In the genomic region with DNA sequence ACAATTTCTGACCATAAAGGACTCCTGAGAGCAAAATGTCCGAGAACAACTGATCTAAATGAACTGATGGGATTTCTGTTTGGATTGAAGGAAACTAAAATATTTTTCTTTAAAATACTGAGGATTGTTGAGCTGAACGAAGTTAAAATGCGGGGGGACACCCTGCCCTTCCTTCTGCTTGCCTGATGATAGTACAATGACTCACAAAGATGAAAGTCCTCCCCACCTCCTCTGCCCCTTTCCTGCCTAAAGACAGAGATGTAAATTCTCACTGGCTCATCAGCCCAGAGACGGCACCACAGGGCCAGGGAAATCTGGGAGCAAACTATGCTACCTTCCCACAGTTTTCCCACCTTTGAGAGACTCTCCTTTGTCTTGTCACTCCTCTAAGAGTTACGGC, we compare ENCODE assay signal across 2 cellular contexts.
TF ChIP-seq lines count a peak whose summit lies in the region.

No MANE protein-coding gene starts in this region.

TF ChIP-seq in GM23338, 12 proteins besides CTCF, POLR2A, EP300 and RAD21 (continues in another document):
- TF ChIP-seq CREB1 (CRISPR knock-in tag; IDR thresholded peaks at IDR 0.05; ENCODE audit: low read depth): no peak
- TF ChIP-seq, protein P1, sequence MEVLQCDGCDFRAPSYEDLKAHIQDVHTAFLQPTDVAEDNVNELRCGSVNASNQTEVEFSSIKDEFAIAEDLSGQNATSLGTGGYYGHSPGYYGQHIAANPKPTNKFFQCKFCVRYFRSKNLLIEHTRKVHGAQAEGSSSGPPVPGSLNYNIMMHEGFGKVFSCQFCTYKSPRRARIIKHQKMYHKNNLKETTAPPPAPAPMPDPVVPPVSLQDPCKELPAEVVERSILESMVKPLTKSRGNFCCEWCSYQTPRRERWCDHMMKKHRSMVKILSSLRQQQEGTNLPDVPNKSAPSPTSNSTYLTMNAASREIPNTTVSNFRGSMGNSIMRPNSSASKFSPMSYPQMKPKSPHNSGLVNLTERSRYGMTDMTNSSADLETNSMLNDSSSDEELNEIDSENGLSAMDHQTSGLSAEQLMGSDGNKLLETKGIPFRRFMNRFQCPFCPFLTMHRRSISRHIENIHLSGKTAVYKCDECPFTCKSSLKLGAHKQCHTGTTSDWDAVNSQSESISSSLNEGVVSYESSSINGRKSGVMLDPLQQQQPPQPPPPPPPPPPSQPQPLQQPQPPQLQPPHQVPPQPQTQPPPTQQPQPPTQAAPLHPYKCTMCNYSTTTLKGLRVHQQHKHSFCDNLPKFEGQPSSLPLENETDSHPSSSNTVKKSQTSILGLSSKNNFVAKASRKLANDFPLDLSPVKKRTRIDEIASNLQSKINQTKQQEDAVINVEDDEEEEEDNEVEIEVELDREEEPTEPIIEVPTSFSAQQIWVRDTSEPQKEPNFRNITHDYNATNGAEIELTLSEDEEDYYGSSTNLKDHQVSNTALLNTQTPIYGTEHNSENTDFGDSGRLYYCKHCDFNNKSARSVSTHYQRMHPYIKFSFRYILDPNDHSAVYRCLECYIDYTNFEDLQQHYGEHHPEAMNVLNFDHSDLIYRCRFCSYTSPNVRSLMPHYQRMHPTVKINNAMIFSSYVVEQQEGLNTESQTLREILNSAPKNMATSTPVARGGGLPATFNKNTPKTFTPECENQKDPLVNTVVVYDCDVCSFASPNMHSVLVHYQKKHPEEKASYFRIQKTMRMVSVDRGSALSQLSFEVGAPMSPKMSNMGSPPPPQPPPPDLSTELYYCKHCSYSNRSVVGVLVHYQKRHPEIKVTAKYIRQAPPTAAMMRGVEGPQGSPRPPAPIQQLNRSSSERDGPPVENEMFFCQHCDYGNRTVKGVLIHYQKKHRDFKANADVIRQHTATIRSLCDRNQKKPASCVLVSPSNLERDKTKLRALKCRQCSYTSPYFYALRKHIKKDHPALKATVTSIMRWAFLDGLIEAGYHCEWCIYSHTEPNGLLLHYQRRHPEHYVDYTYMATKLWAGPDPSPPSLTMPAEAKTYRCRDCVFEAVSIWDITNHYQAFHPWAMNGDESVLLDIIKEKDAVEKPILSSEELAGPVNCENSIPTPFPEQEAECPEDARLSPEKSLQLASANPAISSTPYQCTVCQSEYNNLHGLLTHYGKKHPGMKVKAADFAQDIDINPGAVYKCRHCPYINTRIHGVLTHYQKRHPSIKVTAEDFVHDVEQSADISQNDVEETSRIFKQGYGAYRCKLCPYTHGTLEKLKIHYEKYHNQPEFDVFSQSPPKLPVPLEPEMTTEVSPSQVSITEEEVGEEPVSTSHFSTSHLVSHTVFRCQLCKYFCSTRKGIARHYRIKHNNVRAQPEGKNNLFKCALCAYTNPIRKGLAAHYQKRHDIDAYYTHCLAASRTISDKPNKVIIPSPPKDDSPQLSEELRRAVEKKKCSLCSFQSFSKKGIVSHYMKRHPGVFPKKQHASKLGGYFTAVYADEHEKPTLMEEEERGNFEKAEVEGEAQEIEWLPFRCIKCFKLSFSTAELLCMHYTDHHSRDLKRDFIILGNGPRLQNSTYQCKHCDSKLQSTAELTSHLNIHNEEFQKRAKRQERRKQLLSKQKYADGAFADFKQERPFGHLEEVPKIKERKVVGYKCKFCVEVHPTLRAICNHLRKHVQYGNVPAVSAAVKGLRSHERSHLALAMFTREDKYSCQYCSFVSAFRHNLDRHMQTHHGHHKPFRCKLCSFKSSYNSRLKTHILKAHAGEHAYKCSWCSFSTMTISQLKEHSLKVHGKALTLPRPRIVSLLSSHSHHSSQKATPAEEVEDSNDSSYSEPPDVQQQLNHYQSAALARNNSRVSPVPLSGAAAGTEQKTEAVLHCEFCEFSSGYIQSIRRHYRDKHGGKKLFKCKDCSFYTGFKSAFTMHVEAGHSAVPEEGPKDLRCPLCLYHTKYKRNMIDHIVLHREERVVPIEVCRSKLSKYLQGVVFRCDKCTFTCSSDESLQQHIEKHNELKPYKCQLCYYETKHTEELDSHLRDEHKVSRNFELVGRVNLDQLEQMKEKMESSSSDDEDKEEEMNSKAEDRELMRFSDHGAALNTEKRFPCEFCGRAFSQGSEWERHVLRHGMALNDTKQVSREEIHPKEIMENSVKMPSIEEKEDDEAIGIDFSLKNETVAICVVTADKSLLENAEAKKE (CRISPR knock-in tag; IDR thresholded peaks at IDR 0.05): no peak
- no peak for TF ChIP-seq STAT1 (IDR thresholded peaks at IDR 0.05; ENCODE audit: unreplicated experiment)
- no peak for TF ChIP-seq JUNB (IDR thresholded peaks at IDR 0.05; ENCODE audit: unreplicated experiment)
- TF ChIP-seq ZNF114 (CRISPR knock-in tag; IDR thresholded peaks at IDR 0.05): no peak
- no peak for TF ChIP-seq EZH2 (IDR thresholded peaks at IDR 0.05; ENCODE audit: low read depth, unreplicated experiment)
- no peak for TF ChIP-seq EZH2phosphoT487 (IDR thresholded peaks at IDR 0.05; ENCODE audit: unreplicated experiment)
- no peak for TF ChIP-seq NANOG (IDR thresholded peaks at IDR 0.05; ENCODE audit: borderline replicate concordance)
- no peak for TF ChIP-seq ZNF331 (CRISPR knock-in tag; IDR thresholded peaks at IDR 0.05; ENCODE audit: low read depth)
- TF ChIP-seq, protein P2, sequence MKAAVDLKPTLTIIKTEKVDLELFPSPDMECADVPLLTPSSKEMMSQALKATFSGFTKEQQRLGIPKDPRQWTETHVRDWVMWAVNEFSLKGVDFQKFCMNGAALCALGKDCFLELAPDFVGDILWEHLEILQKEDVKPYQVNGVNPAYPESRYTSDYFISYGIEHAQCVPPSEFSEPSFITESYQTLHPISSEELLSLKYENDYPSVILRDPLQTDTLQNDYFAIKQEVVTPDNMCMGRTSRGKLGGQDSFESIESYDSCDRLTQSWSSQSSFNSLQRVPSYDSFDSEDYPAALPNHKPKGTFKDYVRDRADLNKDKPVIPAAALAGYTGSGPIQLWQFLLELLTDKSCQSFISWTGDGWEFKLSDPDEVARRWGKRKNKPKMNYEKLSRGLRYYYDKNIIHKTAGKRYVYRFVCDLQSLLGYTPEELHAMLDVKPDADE (IDR thresholded peaks at IDR 0.05): no peak

TF ChIP-seq in H1, 55 proteins besides CTCF, POLR2A, EP300 and RAD21:
- TF ChIP-seq GTF2F1 (IDR thresholded peaks at IDR 0.05; ENCODE audit: borderline replicate concordance, low read depth, low read length) (no peak), SRF (IDR thresholded peaks at IDR 0.05; ENCODE audit: low read depth, low read length) (no peak), TCF12 (IDR thresholded peaks at IDR 0.05; ENCODE audit: low read depth, low read length) (no peak)
